In genomic region chr9:121286973-121287721, GRCh38 we compare ENCODE assay signal across 1 cellular context.
TF ChIP-seq lines count a peak whose summit lies in the region.

No MANE protein-coding gene starts in this region.

TF ChIP-seq in HEK293, 187 proteins besides CTCF, POLR2A, EP300 and RAD21 (continued from another document and continues in another):
- TF ChIP-seq HOXA7 (CRISPR knock-in tag; IDR thresholded peaks at IDR 0.05; ENCODE audit: borderline replicate concordance): no peak
- peak; percentile 90 for TF ChIP-seq KLF17 (tag by site-specific recombination; IDR thresholded peaks at IDR 0.05)
- no peak for TF ChIP-seq ZNF292 (tag by site-specific recombination; IDR thresholded peaks at IDR 0.05; ENCODE audit: borderline replicate concordance, low read depth)
- no peak for TF ChIP-seq ZNF776 (tag by site-specific recombination; IDR thresholded peaks at IDR 0.05; ENCODE audit: borderline replicate concordance)
- no peak for TF ChIP-seq ZNF76 (tag by site-specific recombination; IDR thresholded peaks at IDR 0.05; ENCODE audit: borderline replicate concordance, low read depth)
- TF ChIP-seq MZF1 (tag by site-specific recombination; IDR thresholded peaks at IDR 0.05; ENCODE audit: borderline replicate concordance): peak; percentile 50; the same call in 1 of the 2 replicates
- no peak for TF ChIP-seq ZNF785 (tag by site-specific recombination; IDR thresholded peaks at IDR 0.05)
- TF ChIP-seq YY1 (tag by site-specific recombination; IDR thresholded peaks at IDR 0.05): no peak
- TF ChIP-seq ZBTB44 (tag by site-specific recombination; IDR thresholded peaks at IDR 0.05): no peak
- TF ChIP-seq ZNF561 (tag by site-specific recombination; IDR thresholded peaks at IDR 0.05; ENCODE audit: borderline replicate concordance): no peak
- 0 out of 2 replicates have a peak, but pooled peaks have one; percentile 37 for TF ChIP-seq ZSCAN30 (tag by site-specific recombination; IDR thresholded peaks at IDR 0.05)
- peak; percentile 61 for TF ChIP-seq ZNF341 (tag by site-specific recombination; IDR thresholded peaks at IDR 0.05; ENCODE audit: low read depth)
- no peak for TF ChIP-seq ZSCAN16 (tag by site-specific recombination; IDR thresholded peaks at IDR 0.05)
- peak; percentile 82 for TF ChIP-seq SP7 (tag by site-specific recombination; IDR thresholded peaks at IDR 0.05)
- TF ChIP-seq GLIS1 (tag by site-specific recombination; IDR thresholded peaks at IDR 0.05): peak; percentile 90
- TF ChIP-seq ZNF747 (tag by site-specific recombination; IDR thresholded peaks at IDR 0.05): no peak
- peak; percentile 83 for TF ChIP-seq WT1 (tag by site-specific recombination; IDR thresholded peaks at IDR 0.05)
- TF ChIP-seq ZNF521 (tag by site-specific recombination; IDR thresholded peaks at IDR 0.05): no peak
- TF ChIP-seq IKZF3 (tag by site-specific recombination; IDR thresholded peaks at IDR 0.05): peak; percentile 97
- peak; percentile 60; the same call in 1 of the 2 replicates for TF ChIP-seq KLF1 (tag by site-specific recombination; IDR thresholded peaks at IDR 0.05)
- peak; percentile 92 for TF ChIP-seq ZNF692 (tag by site-specific recombination; IDR thresholded peaks at IDR 0.05)
- TF ChIP-seq ZNF791 (tag by site-specific recombination; IDR thresholded peaks at IDR 0.05): no peak
- no peak for TF ChIP-seq ZNF558 (tag by site-specific recombination; IDR thresholded peaks at IDR 0.05)
- no peak for TF ChIP-seq ZFP41 (tag by site-specific recombination; IDR thresholded peaks at IDR 0.05; ENCODE audit: borderline replicate concordance)
- no peak for TF ChIP-seq ZSCAN4 (tag by site-specific recombination; IDR thresholded peaks at IDR 0.05)
- no peak for TF ChIP-seq ELK4 (IDR thresholded peaks at IDR 0.05; ENCODE audit: borderline replicate concordance, low read depth, low read length)
- no peak for TF ChIP-seq ZNF202 (tag by site-specific recombination; IDR thresholded peaks at IDR 0.05; ENCODE audit: borderline replicate concordance)
- TF ChIP-seq ZNF777 (tag by site-specific recombination; IDR thresholded peaks at IDR 0.05; ENCODE audit: borderline replicate concordance): no peak
- TF ChIP-seq GFI1B (tag by site-specific recombination; IDR thresholded peaks at IDR 0.05): no peak
- no peak for TF ChIP-seq ZNF266 (tag by site-specific recombination; IDR thresholded peaks at IDR 0.05; ENCODE audit: low read depth)
- TF ChIP-seq ZBTB6 (tag by site-specific recombination; IDR thresholded peaks at IDR 0.05): no peak
- peak; percentile 60; the same call in 1 of the 2 replicates for TF ChIP-seq BCL11A (tag by site-specific recombination; IDR thresholded peaks at IDR 0.05; ENCODE audit: low read depth)
- no peak for TF ChIP-seq MYNN (tag by site-specific recombination; IDR thresholded peaks at IDR 0.05; ENCODE audit: borderline replicate concordance)
- TF ChIP-seq ZNF146 (tag by site-specific recombination; IDR thresholded peaks at IDR 0.05): no peak
- peak; percentile 75 for TF ChIP-seq PRDM6 (tag by site-specific recombination; IDR thresholded peaks at IDR 0.05)
- TF ChIP-seq ZNF645 (tag by site-specific recombination; IDR thresholded peaks at IDR 0.05): no peak
- TF ChIP-seq ZNF704 (tag by site-specific recombination; IDR thresholded peaks at IDR 0.05): no peak
- no peak for TF ChIP-seq PBX3 (CRISPR knock-in tag; IDR thresholded peaks at IDR 0.05)
- TF ChIP-seq ZNF19 (tag by site-specific recombination; IDR thresholded peaks at IDR 0.05; ENCODE audit: low read depth): no peak
- peak; percentile 63; the same call in 1 of the 2 replicates for TF ChIP-seq ZNF24 (tag by site-specific recombination; IDR thresholded peaks at IDR 0.05)
- TF ChIP-seq INSM2 (tag by site-specific recombination; IDR thresholded peaks at IDR 0.05): no peak
- no peak for TF ChIP-seq ZNF426 (tag by site-specific recombination; IDR thresholded peaks at IDR 0.05)
- TF ChIP-seq SALL2 (tag by site-specific recombination; IDR thresholded peaks at IDR 0.05; ENCODE audit: borderline replicate concordance): no peak
- TF ChIP-seq ZNF398 (tag by site-specific recombination; IDR thresholded peaks at IDR 0.05): peak; percentile 93
- TF ChIP-seq ZNF140 (tag by site-specific recombination; IDR thresholded peaks at IDR 0.05): no peak
